In genomic region chr12:49705479-49706267, GRCh38 we compare ENCODE assay signal across 9 cellular contexts. TPM values are rescaled to one million over a fixed set of nuclear protein-coding genes. Genes with fewer than 3 reads are reported as not detected.
DNase-seq lines count a peak whose midpoint lies in the region; ATAC-seq lines count a peak whose summit lies in the region.
"Had no signal": no experiment of that assay in that cellular context is flagged by ENCODE, and none has a peak within 500 bp of the region (broad histone marks: within the 10 kb centered on the region; RNA-seq: fewer than 3 reads in every experiment).

No MANE protein-coding gene starts in this region.

- H3K27me3 ChIP-seq in SJSA1 (replicated peaks) (no peaks in the 10 kb centered on the region), mesenchymal stem cell (ENCODE audit: control insufficient read depth in 1 of 2, insufficient read depth in 1 of 2, low read length in 2 of 2) (peaks cover 15 to 16% of the 10 kb centered on the region in 2 experiments)

- H3K9me3 ChIP-seq in SJSA1 (replicated peaks), result no peaks in the 10 kb centered on the region
- no peaks in the 10 kb centered on the region for H3K9me3 ChIP-seq in mesenchymal stem cell (ENCODE audit: control insufficient read depth, low read length)

- ATAC-seq in GM18511 (IDR thresholded peaks at IDR 0.05; ENCODE audit: unreplicated experiment), result no peak

- no peak overlapping the region for H2BK120ac ChIP-seq in mesenchymal stem cell (ENCODE audit: low read depth, low read length)

- H3K36me3 ChIP-seq in SJSA1, result no peaks in the 10 kb centered on the region
- H3K36me3 ChIP-seq in mesenchymal stem cell (ENCODE audit: control insufficient read depth in 1 of 2, insufficient read depth in 2 of 2, low read depth in 1 of 2, low read length in 2 of 2), result no peaks in the 10 kb centered on the region

- H3K27me3 Mint-ChIP-seq in dendritic cell treated with granulocyte-macrophage colony-stimulating factor and Interleukin-4, amounts not matched to agents 40 ng/mL and 50 ng/mL, for 4 days, result peaks cover 19% of the 10 kb centered on the region

- H3K4me3 ChIP-seq in SJSA1 (peak overlapping the region; percentile 95), mesenchymal stem cell (ENCODE audit: insufficient read depth in 1 of 2, low read depth in 1 of 2, low read length in 2 of 2) (peak overlapping the region in 1 of 2 experiments; percentile 82)

- peak overlapping the region; percentile 1 for H4K8ac ChIP-seq in mesenchymal stem cell (ENCODE audit: low read length)

- peak overlapping the region; percentile 75 to 77 for H3K18ac ChIP-seq in mesenchymal stem cell (ENCODE audit: low read depth in 1 of 2, low read length in 2 of 2)

- H2BK5ac ChIP-seq in mesenchymal stem cell (ENCODE audit: low read depth, low read length, poor library complexity, severe bottlenecking), result no peak overlapping the region

- H3K79me1 ChIP-seq in mesenchymal stem cell (replicated peaks; ENCODE audit: low read length, poor library complexity, severe bottlenecking), result no peaks in the 10 kb centered on the region

- no peaks in the 10 kb centered on the region for H3K9me3 Mint-ChIP-seq in dendritic cell treated with granulocyte-macrophage colony-stimulating factor and Interleukin-4, amounts not matched to agents 40 ng/mL and 50 ng/mL, for 4 days

- peak overlapping the region; percentile 32 to 55 for H2BK12ac ChIP-seq in mesenchymal stem cell (ENCODE audit: low read length in 2 of 2)

- peaks cover 16% of the 10 kb centered on the region for H3K36me3 Mint-ChIP-seq in dendritic cell treated with granulocyte-macrophage colony-stimulating factor and Interleukin-4, amounts not matched to agents 40 ng/mL and 50 ng/mL, for 4 days (ENCODE audit: low read depth)

- H3K4me2 ChIP-seq in mesenchymal stem cell (ENCODE audit: low read length, poor library complexity, severe bottlenecking), result peak overlapping the region; percentile 69

- peak overlapping the region; percentile 86 for H3K9ac ChIP-seq in mesenchymal stem cell (ENCODE audit: low read length)

- peak; percentile 67 for DNase-seq in activated CD8-positive, alpha-beta memory T cell treated with anti-CD3 and anti-CD28 coated beads for 24 hours
- DNase-seq in activated CD8-positive, alpha-beta memory T cell treated with anti-CD3 and anti-CD28 coated beads, Interleukin-2, amount 50 U/mL, for 4 hours, result no peak
- DNase-seq in SJSA1 (ENCODE audit: low read depth in 1 of 2, low spot score in 2 of 2) (peak; percentile 67 to 74), mesenchymal stem cell (peak; percentile 87), superior temporal gyrus (ENCODE audit: extremely low spot score) (peak; percentile 51)
- no peak for DNase-seq in stimulated activated naive CD4-positive, alpha-beta T cell (lab: John Stamatoyannopoulos, UW)

- intact Hi-C loops in dendritic cell treated with granulocyte-macrophage colony-stimulating factor and Interleukin-4, amounts not matched to agents 40 ng/mL and 50 ng/mL, for 4 days (cut with micrococcal nuclease), result loop anchor here (2.0 to 5.0 kb wide), 3 partner anchors 35 to 138 kb away; partner anchors contain the start of genes MCRS1 and TMBIM6

- H2BK15ac ChIP-seq in mesenchymal stem cell (ENCODE audit: low read depth, poor library complexity, severe bottlenecking), result peak overlapping the region; percentile 30

- H2AK5ac ChIP-seq in mesenchymal stem cell (ENCODE audit: low read length, severe bottlenecking), result peak overlapping the region; percentile 29

- H3K27ac ChIP-seq in SJSA1, result peak overlapping the region; percentile 65
- H3K27ac ChIP-seq in mesenchymal stem cell (ENCODE audit: low read length, poor library complexity, severe bottlenecking), result peak overlapping the region; percentile 82
- H3K27ac ChIP-seq: epithelial cell of prostate had no signal

- peak overlapping the region in 1 of 2 experiments; percentile 63 for H3K14ac ChIP-seq in mesenchymal stem cell (ENCODE audit: low read length in 2 of 2)

- H4K91ac ChIP-seq in mesenchymal stem cell (ENCODE audit: low read length), result no peak overlapping the region

- H3K4me1 ChIP-seq in SJSA1 (replicated peaks) (peaks cover 51% of the 10 kb centered on the region), mesenchymal stem cell (ENCODE audit: control insufficient read depth, insufficient read depth, low read depth, low read length) (peaks cover 17% of the 10 kb centered on the region)

- peak overlapping the region; percentile 94 for H3K27ac Mint-ChIP-seq in dendritic cell treated with granulocyte-macrophage colony-stimulating factor and Interleukin-4, amounts not matched to agents 40 ng/mL and 50 ng/mL, for 4 days

- peaks cover 69% of the 10 kb centered on the region for H3K4me1 Mint-ChIP-seq in dendritic cell treated with granulocyte-macrophage colony-stimulating factor and Interleukin-4, amounts not matched to agents 40 ng/mL and 50 ng/mL, for 4 days (ENCODE audit: low read depth)

- no peak overlapping the region for H2AFZ ChIP-seq in mesenchymal stem cell (ENCODE audit: low read depth, low read length)

- 44% methylated on average over 13 of the region's 13 CpGs for WGBS in mesenchymal stem cell

- H3K4ac ChIP-seq in mesenchymal stem cell (ENCODE audit: low read depth in 1 of 2, low read length in 2 of 2), result peak overlapping the region; percentile 57 to 87

- peak overlapping the region in 1 of 2 experiments; percentile 7 for H3K23ac ChIP-seq in mesenchymal stem cell (ENCODE audit: low read length in 2 of 2)

- peak overlapping the region; percentile 99 for H3K4me3 Mint-ChIP-seq in dendritic cell treated with granulocyte-macrophage colony-stimulating factor and Interleukin-4, amounts not matched to agents 40 ng/mL and 50 ng/mL, for 4 days

RNA-seq across cellular contexts. Expression of gene FMNL3, which starts 1.5 kb away (rescaled TPM):
- 12.9 and 19.2 TPM in 2 replicates for total RNA-seq in SJSA1 (2014; rRNA removed; shearing (Covaris generic))
- 17.7 TPM for polyA plus RNA-seq in mesenchymal stem cell (2013, experiment 1 of 2)
- 19.1 TPM for polyA plus RNA-seq in mesenchymal stem cell (2013, experiment 2 of 2)

RNA-seq across cellular contexts. Expression of gene TMBIM6, which starts 35.7 kb away (rescaled TPM):
- total RNA-seq in SJSA1 (2014; rRNA removed; shearing (Covaris generic)), result 417 and 432 TPM in 2 replicates
- polyA plus RNA-seq in mesenchymal stem cell (2013, experiment 1 of 2), result 439 TPM
- 459 TPM for polyA plus RNA-seq in mesenchymal stem cell (2013, experiment 2 of 2)

Comparison
In these comparisons a context has a peak if more than half of its experiments do, and no peak if none do; other contexts are left out.
1. DNase-seq: peak in activated CD8-positive, alpha-beta memory T cell treated with anti-CD3 and anti-CD28 coated beads for 24 hours (single experiment), SJSA1 (2 of 2), mesenchymal stem cell (single experiment) and superior temporal gyrus (single experiment); none in activated CD8-positive, alpha-beta memory T cell treated with anti-CD3 and anti-CD28 coated beads, Interleukin-2, amount 50 U/mL, for 4 hours (single experiment) and stimulated activated naive CD4-positive, alpha-beta T cell (0 of 6).